ENCODE assay signal across 28 cellular contexts in genomic region chr4:103423261-103423660, GRCh38.
"Had no signal": no experiment of that assay in that cellular context is flagged by ENCODE, and none has a peak within 500 bp of the region (broad histone marks: within the 10 kb centered on the region; RNA-seq: fewer than 3 reads in every experiment).

No MANE protein-coding gene starts in this region.

- DNase-seq: cortex of kidney; effector memory CD8-positive, alpha-beta T cell; erythroblast; esophagus squamous epithelium; foreskin melanocyte; glutamatergic neuron; heart right ventricle; hippocampal formation; left cardiac atrium; left ventricle myocardium inferior; lower lobe of right lung; midbrain; naive thymus-derived CD4-positive, alpha-beta T cell; right cardiac atrium; small intestine; stimulated activated CD4-positive, alpha-beta T cell treated with anti-CD3 and anti-CD28 coated beads, Interleukin-15, amount 100 ng/mL, for 24 hours; stimulated activated CD4-positive, alpha-beta T cell treated with anti-CD3 and anti-CD28 coated beads, Interleukin-2, amount 100 ng/mL, for 48 hours; stimulated activated naive CD4-positive, alpha-beta T cell; stimulated activated naive CD8-positive, alpha-beta T cell treated with anti-CD3 and anti-CD28 coated beads, Interleukin-15, amount 100 ng/mL, for 72 hours; transverse colon; upper lobe of right lung; uterus had no signal

- H3K27me3 Mint-ChIP-seq: effector memory CD8-positive, alpha-beta T cell; memory B cell; progenitor cell of endocrine pancreas; stimulated activated naive CD8-positive, alpha-beta T cell treated with anti-CD3 and anti-CD28 coated beads, Interleukin-15, amount 100 ng/mL, for 72 hours had no signal

- H3K27ac ChIP-seq: esophagus squamous epithelium, heart right ventricle, left ventricle myocardium inferior, lower lobe of right lung, neural progenitor cell, parathyroid adenoma, suprapubic skin, transverse colon, upper lobe of right lung, uterus had no signal

- H3K27ac Mint-ChIP-seq: effector memory CD8-positive, alpha-beta T cell; memory B cell; naive thymus-derived CD4-positive, alpha-beta T cell; nephron; neural progenitor cell; progenitor cell of endocrine pancreas; stimulated activated naive CD8-positive, alpha-beta T cell treated with anti-CD3 and anti-CD28 coated beads, Interleukin-15, amount 100 ng/mL, for 72 hours had no signal

- H3K9me3 Mint-ChIP-seq: memory B cell, neural progenitor cell had no signal

- H3K79me2 ChIP-seq: parathyroid adenoma had no signal

- H3K4me2 ChIP-seq: neural progenitor cell had no signal

- H3K4me3 ChIP-seq: esophagus squamous epithelium, heart right ventricle, left ventricle myocardium inferior, lower lobe of right lung, neural progenitor cell, suprapubic skin, transverse colon, upper lobe of right lung, uterus had no signal

- H3K4me1 Mint-ChIP-seq: memory B cell; naive thymus-derived CD4-positive, alpha-beta T cell; nephron; stimulated activated naive CD8-positive, alpha-beta T cell treated with anti-CD3 and anti-CD28 coated beads, Interleukin-15, amount 100 ng/mL, for 72 hours had no signal

- H3K4me3 Mint-ChIP-seq: effector memory CD8-positive, alpha-beta T cell; memory B cell; naive thymus-derived CD4-positive, alpha-beta T cell; nephron; neural progenitor cell; stimulated activated naive CD8-positive, alpha-beta T cell treated with anti-CD3 and anti-CD28 coated beads, Interleukin-15, amount 100 ng/mL, for 72 hours had no signal

- H3K9me3 ChIP-seq: esophagus squamous epithelium, left ventricle myocardium inferior, lower lobe of right lung, suprapubic skin, transverse colon, upper lobe of right lung, uterus had no signal

- ATAC-seq: effector memory CD8-positive, alpha-beta T cell; heart right ventricle; left cardiac atrium; lower lobe of right lung; naive thymus-derived CD4-positive, alpha-beta T cell; right cardiac atrium; stimulated activated naive CD8-positive, alpha-beta T cell treated with anti-CD3 and anti-CD28 coated beads, Interleukin-15, amount 100 ng/mL, for 72 hours; upper lobe of right lung had no signal

- H3K27me3 ChIP-seq: esophagus squamous epithelium, heart right ventricle, neural progenitor cell, suprapubic skin, transverse colon, upper lobe of right lung, uterus had no signal

- H3K36me3 ChIP-seq: esophagus squamous epithelium, heart right ventricle, left ventricle myocardium inferior, lower lobe of right lung, neural progenitor cell, suprapubic skin, transverse colon, upper lobe of right lung, uterus had no signal

- H3K4me1 ChIP-seq: heart right ventricle, left ventricle myocardium inferior, lower lobe of right lung, parathyroid adenoma, suprapubic skin, transverse colon, upper lobe of right lung, uterus had no signal

- H3K36me3 Mint-ChIP-seq: memory B cell; naive thymus-derived CD4-positive, alpha-beta T cell had no signal

- H3K9ac ChIP-seq: neural progenitor cell, parathyroid adenoma had no signal

- H2AFZ ChIP-seq: neural progenitor cell, parathyroid adenoma had no signal
